ENCODE assay signal across 19 cellular contexts in the genomic region with DNA sequence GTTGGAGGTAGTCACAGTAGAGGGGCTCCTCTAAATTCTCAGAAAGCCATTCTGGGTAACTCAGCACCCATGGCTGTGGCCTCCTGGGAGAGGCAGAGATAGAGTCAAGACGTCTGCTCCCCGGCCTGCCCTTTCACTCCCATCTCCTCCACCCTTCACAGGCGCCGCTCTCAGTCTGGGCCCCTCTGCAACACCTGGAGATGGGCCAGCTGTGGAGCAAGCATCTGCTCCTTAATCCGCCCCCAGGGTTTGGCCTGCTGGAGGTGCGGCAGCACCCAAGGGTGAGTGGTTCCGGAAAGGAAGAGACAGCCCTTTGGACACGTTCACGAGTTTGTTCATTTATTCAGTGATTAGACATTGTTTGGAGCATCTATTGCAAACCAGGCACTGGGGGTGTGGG.
DNase-seq lines count a peak whose midpoint lies in the region; ATAC-seq, FAIRE-seq and TF ChIP-seq lines count a peak whose summit lies in the region.
"Had no signal": no experiment of that assay in that cellular context is flagged by ENCODE, and none has a peak within 500 bp of the region (broad histone marks: within the 10 kb centered on the region; RNA-seq: fewer than 3 reads in every experiment).

No MANE protein-coding gene starts in this region.

- DNase-seq in GM23338 (ENCODE audit: low spot score), result no peak
- no peak for DNase-seq in HTR-8/SVneo (ENCODE audit: insufficient read length, low spot score)
- DNase-seq in RPMI8226, result peak; percentile 56
- no peak for DNase-seq in lung (ENCODE audit: low spot score)
- DNase-seq in H4 (ENCODE audit: low spot score), result no peak
- DNase-seq in NCI-H2227 (lab: John Stamatoyannopoulos, UW; ENCODE audit: unreplicated experiment), result no peak
- no peak for DNase-seq in stimulated activated naive CD4-positive, alpha-beta T cell treated with Interleukin-2 at 50 U/mL for 16 hours (lab: John Stamatoyannopoulos, UW)
- DNase-seq in natural killer cell treated with Interleukin-12 subunit alpha and Interleukin-12 subunit beta and Interleukin-15 and Interleukin-18, amount 100 ng/mL, for 72 hours (ENCODE audit: low spot score), result no peak
- DNase-seq: CD4-positive, alpha-beta memory T cell; GDM1; GOT3; NCI-H1694 treated with DMSO at 0.1 percent for 48 hours; NCI-H2081 treated with DMSO at 0.1 percent for 48 hours; NCI-H69; Right ventricle myocardium superior; T-helper 17 cell had no signal

- H3K4me1 Mint-ChIP-seq in GM23338, result no peaks in the 10 kb centered on the region
- H3K4me1 Mint-ChIP-seq in natural killer cell treated with Interleukin-12 subunit alpha and Interleukin-12 subunit beta and Interleukin-15 and Interleukin-18, amount 100 ng/mL, for 72 hours (ENCODE audit: low read depth in 2 of 2), result no peaks in the 10 kb centered on the region
- H3K4me1 Mint-ChIP-seq: CD4-positive, alpha-beta memory T cell; T-helper 17 cell had no signal

- no peak overlapping the region for H3K4me2 ChIP-seq in GM23338
- H3K4me2 ChIP-seq: KMS-11 had no signal

- 76 to 84% methylated on average over 9 of the region's 9 CpGs for WGBS in lung, 2 donors

- 0 out of 3 replicates have a peak, but pooled peaks cover 4% of the 10 kb centered on the region for H3K36me3 Mint-ChIP-seq in GM23338 (ENCODE audit: low read depth)
- H3K36me3 Mint-ChIP-seq in natural killer cell treated with Interleukin-12 subunit alpha and Interleukin-12 subunit beta and Interleukin-15 and Interleukin-18, amount 100 ng/mL, for 72 hours, result no peaks in the 10 kb centered on the region
- H3K36me3 Mint-ChIP-seq: CD4-positive, alpha-beta memory T cell had no signal

- peaks cover 4% of the 10 kb centered on the region for H3K27me3 Mint-ChIP-seq in GM23338 (ENCODE audit: insufficient read depth, low read depth, poor library complexity)
- peaks cover 7 to 8% of the 10 kb centered on the region in 2 donors for H3K27me3 Mint-ChIP-seq in natural killer cell treated with Interleukin-12 subunit alpha and Interleukin-12 subunit beta and Interleukin-15 and Interleukin-18, amount 100 ng/mL, for 72 hours

- peak overlapping the region; percentile 83; the same call in 1 of the 2 replicates for H2AFZ ChIP-seq in GM23338

- H3K9me3 Mint-ChIP-seq in GM23338, result peaks cover 19% of the 10 kb centered on the region
- H3K9me3 Mint-ChIP-seq in natural killer cell treated with Interleukin-12 subunit alpha and Interleukin-12 subunit beta and Interleukin-15 and Interleukin-18, amount 100 ng/mL, for 72 hours, result no peaks in the 10 kb centered on the region

- peak; percentile 23 for FAIRE-seq in HTR-8/SVneo (lab: Jason Lieb, UNC)
- FAIRE-seq: GM18507 had no signal

- H3K4me1 ChIP-seq in GM23338 (ENCODE audit: insufficient read depth) (no peaks in the 10 kb centered on the region), lung (ENCODE audit: control insufficient read depth in 2 of 2, insufficient read depth in 2 of 2, low read length in 2 of 2) (no peaks in the 10 kb centered on the region)

- H3K36me3 ChIP-seq in GM23338 (ENCODE audit: insufficient read depth) (no peaks in the 10 kb centered on the region), lung (ENCODE audit: control insufficient read depth in 2 of 2, insufficient read depth in 2 of 2, low read length in 2 of 2) (no peaks in the 10 kb centered on the region)

- H3K9me2 ChIP-seq in GM23338 (ENCODE audit: insufficient read depth), result no peaks in the 10 kb centered on the region; the same call in 1 of the 2 replicates

- H3F3A ChIP-seq in GM23338 (replicated peaks; ENCODE audit: low read depth), result no peaks in the 10 kb centered on the region

- H3K9me3 ChIP-seq in lung (ENCODE audit: control insufficient read depth in 2 of 2, insufficient read depth in 1 of 2, low read length in 1 of 2), result peaks cover 0 to 16% of the 10 kb centered on the region in 2 donors

- H3K27me3 ChIP-seq in GM23338 (ENCODE audit: insufficient read depth) (no peaks in the 10 kb centered on the region), lung (ENCODE audit: control insufficient read depth, insufficient read depth) (no peaks in the 10 kb centered on the region)

- H3K27ac ChIP-seq in GM23338 (ENCODE audit: low read depth) (no peak overlapping the region), lung (ENCODE audit: low read depth in 1 of 2, low read length in 1 of 2) (no peak overlapping the region)
- H3K27ac ChIP-seq: HL-60, KMS-11 had no signal

- ATAC-seq in GM23338 (no peak; the same call in 2 of the 3 replicates), lung (ENCODE audit: insufficient read depth, low FRiP score) (peak; percentile 2)
- ATAC-seq in natural killer cell treated with Interleukin-12 subunit alpha and Interleukin-12 subunit beta and Interleukin-15 and Interleukin-18, amount 100 ng/mL, for 72 hours, result no peak
- ATAC-seq: T-helper 17 cell had no signal

- H3K79me2 ChIP-seq in GM23338 (replicated peaks; ENCODE audit: insufficient read depth), result no peaks in the 10 kb centered on the region

- no peak overlapping the region for H3K4me3 Mint-ChIP-seq in GM23338
- H3K4me3 Mint-ChIP-seq in natural killer cell treated with Interleukin-12 subunit alpha and Interleukin-12 subunit beta and Interleukin-15 and Interleukin-18, amount 100 ng/mL, for 72 hours, result no peak overlapping the region
- H3K4me3 Mint-ChIP-seq: CD4-positive, alpha-beta memory T cell; T-helper 17 cell had no signal

- TF ChIP-seq CTCF in GM23338 (conservative IDR thresholded peaks at IDR 0.05; ENCODE audit: low read depth in 2 of 2), result no peak
- no peak for TF ChIP-seq CTCF in lung (IDR thresholded peaks at IDR 0.05; ENCODE audit: control extremely low read depth, extremely low read depth)

- no peak overlapping the region for H3K4me3 ChIP-seq in GM23338
- H3K4me3 ChIP-seq in lung, result no peak overlapping the region

- H3K27ac Mint-ChIP-seq in GM23338, result no peak overlapping the region
- no peak overlapping the region for H3K27ac Mint-ChIP-seq in natural killer cell treated with Interleukin-12 subunit alpha and Interleukin-12 subunit beta and Interleukin-15 and Interleukin-18, amount 100 ng/mL, for 72 hours
- H3K27ac Mint-ChIP-seq: CD4-positive, alpha-beta memory T cell; T-helper 17 cell had no signal

- no peaks in the 10 kb centered on the region for H4K20me1 ChIP-seq in GM23338 (replicated peaks; ENCODE audit: insufficient read depth)

TF ChIP-seq in GM23338, 12 proteins besides CTCF, POLR2A, EP300 and RAD21 (continues in another document):
- TF ChIP-seq, protein P1, sequence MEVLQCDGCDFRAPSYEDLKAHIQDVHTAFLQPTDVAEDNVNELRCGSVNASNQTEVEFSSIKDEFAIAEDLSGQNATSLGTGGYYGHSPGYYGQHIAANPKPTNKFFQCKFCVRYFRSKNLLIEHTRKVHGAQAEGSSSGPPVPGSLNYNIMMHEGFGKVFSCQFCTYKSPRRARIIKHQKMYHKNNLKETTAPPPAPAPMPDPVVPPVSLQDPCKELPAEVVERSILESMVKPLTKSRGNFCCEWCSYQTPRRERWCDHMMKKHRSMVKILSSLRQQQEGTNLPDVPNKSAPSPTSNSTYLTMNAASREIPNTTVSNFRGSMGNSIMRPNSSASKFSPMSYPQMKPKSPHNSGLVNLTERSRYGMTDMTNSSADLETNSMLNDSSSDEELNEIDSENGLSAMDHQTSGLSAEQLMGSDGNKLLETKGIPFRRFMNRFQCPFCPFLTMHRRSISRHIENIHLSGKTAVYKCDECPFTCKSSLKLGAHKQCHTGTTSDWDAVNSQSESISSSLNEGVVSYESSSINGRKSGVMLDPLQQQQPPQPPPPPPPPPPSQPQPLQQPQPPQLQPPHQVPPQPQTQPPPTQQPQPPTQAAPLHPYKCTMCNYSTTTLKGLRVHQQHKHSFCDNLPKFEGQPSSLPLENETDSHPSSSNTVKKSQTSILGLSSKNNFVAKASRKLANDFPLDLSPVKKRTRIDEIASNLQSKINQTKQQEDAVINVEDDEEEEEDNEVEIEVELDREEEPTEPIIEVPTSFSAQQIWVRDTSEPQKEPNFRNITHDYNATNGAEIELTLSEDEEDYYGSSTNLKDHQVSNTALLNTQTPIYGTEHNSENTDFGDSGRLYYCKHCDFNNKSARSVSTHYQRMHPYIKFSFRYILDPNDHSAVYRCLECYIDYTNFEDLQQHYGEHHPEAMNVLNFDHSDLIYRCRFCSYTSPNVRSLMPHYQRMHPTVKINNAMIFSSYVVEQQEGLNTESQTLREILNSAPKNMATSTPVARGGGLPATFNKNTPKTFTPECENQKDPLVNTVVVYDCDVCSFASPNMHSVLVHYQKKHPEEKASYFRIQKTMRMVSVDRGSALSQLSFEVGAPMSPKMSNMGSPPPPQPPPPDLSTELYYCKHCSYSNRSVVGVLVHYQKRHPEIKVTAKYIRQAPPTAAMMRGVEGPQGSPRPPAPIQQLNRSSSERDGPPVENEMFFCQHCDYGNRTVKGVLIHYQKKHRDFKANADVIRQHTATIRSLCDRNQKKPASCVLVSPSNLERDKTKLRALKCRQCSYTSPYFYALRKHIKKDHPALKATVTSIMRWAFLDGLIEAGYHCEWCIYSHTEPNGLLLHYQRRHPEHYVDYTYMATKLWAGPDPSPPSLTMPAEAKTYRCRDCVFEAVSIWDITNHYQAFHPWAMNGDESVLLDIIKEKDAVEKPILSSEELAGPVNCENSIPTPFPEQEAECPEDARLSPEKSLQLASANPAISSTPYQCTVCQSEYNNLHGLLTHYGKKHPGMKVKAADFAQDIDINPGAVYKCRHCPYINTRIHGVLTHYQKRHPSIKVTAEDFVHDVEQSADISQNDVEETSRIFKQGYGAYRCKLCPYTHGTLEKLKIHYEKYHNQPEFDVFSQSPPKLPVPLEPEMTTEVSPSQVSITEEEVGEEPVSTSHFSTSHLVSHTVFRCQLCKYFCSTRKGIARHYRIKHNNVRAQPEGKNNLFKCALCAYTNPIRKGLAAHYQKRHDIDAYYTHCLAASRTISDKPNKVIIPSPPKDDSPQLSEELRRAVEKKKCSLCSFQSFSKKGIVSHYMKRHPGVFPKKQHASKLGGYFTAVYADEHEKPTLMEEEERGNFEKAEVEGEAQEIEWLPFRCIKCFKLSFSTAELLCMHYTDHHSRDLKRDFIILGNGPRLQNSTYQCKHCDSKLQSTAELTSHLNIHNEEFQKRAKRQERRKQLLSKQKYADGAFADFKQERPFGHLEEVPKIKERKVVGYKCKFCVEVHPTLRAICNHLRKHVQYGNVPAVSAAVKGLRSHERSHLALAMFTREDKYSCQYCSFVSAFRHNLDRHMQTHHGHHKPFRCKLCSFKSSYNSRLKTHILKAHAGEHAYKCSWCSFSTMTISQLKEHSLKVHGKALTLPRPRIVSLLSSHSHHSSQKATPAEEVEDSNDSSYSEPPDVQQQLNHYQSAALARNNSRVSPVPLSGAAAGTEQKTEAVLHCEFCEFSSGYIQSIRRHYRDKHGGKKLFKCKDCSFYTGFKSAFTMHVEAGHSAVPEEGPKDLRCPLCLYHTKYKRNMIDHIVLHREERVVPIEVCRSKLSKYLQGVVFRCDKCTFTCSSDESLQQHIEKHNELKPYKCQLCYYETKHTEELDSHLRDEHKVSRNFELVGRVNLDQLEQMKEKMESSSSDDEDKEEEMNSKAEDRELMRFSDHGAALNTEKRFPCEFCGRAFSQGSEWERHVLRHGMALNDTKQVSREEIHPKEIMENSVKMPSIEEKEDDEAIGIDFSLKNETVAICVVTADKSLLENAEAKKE (CRISPR knock-in tag; IDR thresholded peaks at IDR 0.05), result no peak
- TF ChIP-seq ZNF114 (CRISPR knock-in tag; IDR thresholded peaks at IDR 0.05) (no peak), EZH2phosphoT487 (IDR thresholded peaks at IDR 0.05; ENCODE audit: unreplicated experiment) (no peak), EZH2 (IDR thresholded peaks at IDR 0.05; ENCODE audit: low read depth, unreplicated experiment) (no peak)
